ENCODE assay signal across 12 cellular contexts in the genomic region with DNA sequence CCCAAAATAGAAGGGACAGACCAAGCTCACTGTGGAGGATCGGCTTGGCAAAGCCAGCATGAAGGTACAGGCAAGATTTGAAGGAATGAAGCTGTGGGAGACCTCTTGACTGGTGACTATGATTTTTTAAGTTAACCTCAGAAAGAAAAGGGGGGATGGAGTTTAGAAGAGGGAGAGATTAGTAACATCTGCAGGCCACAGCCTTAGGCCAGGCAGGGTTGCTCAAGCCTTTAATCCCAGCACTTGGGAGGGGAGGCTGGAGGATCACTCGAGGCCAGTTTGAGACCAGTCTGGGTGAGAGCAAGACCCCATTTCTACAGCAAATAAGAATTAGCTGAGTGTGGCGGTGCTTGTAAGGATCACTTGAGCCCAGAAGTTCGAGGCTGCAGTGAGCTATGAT. TPM values are rescaled to one million over a fixed set of nuclear protein-coding genes. Genes with fewer than 3 reads are reported as not detected.
DNase-seq lines count a peak whose midpoint lies in the region; ATAC-seq and TF ChIP-seq lines count a peak whose summit lies in the region.
"Had no signal": no experiment of that assay in that cellular context is flagged by ENCODE, and none has a peak within 500 bp of the region (broad histone marks: within the 10 kb centered on the region; RNA-seq: fewer than 3 reads in every experiment).

No MANE protein-coding gene starts in this region.

- peaks cover 37% of the 10 kb centered on the region for H3K27me3 Mint-ChIP-seq in T-helper 17 cell

- no peak for TF ChIP-seq POLR2A in gastroesophageal sphincter (IDR thresholded peaks at IDR 0.05)

- peaks cover 23% of the 10 kb centered on the region for H3K4me1 Mint-ChIP-seq in T-helper 17 cell

- no peak for TF ChIP-seq CTCF in AG09309 (IDR thresholded peaks at IDR 0.05; ENCODE audit: control insufficient read depth, insufficient read depth, low read depth, low read length, missing control alignments)
- TF ChIP-seq CTCF in gastroesophageal sphincter (IDR thresholded peaks at IDR 0.05) = no peak
- no peak for TF ChIP-seq CTCF in psoas muscle (IDR thresholded peaks at IDR 0.05)

- TF ChIP-seq EP300 in gastroesophageal sphincter (IDR thresholded peaks at IDR 0.05) = no peak

- H3K36me3 Mint-ChIP-seq in T-helper 17 cell (ENCODE audit: low read depth) = peaks cover 3% of the 10 kb centered on the region
- H3K36me3 Mint-ChIP-seq: T-cell had no signal

- H3K4me3 Mint-ChIP-seq in T-helper 17 cell = peak overlapping the region; percentile 28
- H3K4me3 Mint-ChIP-seq: T-cell had no signal

- H3K4me3 ChIP-seq in AG09309 (ENCODE audit: control insufficient read depth, low read depth, low read length) (no peak overlapping the region), gastroesophageal sphincter (peak overlapping the region in 1 of 2 donors; percentile 24), psoas muscle (peak overlapping the region; percentile 23)

- peaks cover 0 to 4% of the 10 kb centered on the region in 2 donors for H3K36me3 ChIP-seq in gastroesophageal sphincter
- peaks cover 0 to 3% of the 10 kb centered on the region in 2 donors for H3K36me3 ChIP-seq in psoas muscle (ENCODE audit: insufficient read depth in 1 of 2, low read depth in 1 of 2)
- H3K36me3 ChIP-seq: BE2C had no signal

- no peaks in the 10 kb centered on the region for H3K27me3 ChIP-seq in gastroesophageal sphincter
- H3K27me3 ChIP-seq in psoas muscle (ENCODE audit: insufficient read depth in 3 of 3, low read length in 2 of 3) = no peaks in the 10 kb centered on the region
- H3K27me3 ChIP-seq: BE2C had no signal

- H3K27ac Mint-ChIP-seq in T-helper 17 cell = peak overlapping the region; percentile 86

- H3K4me1 ChIP-seq in gastroesophageal sphincter (peaks cover 3 to 52% (median 6%) of the 10 kb centered on the region in 3 donors), psoas muscle (peaks cover 69% of the 10 kb centered on the region)
- H3K4me1 ChIP-seq: BE2C had no signal

- ATAC-seq in T-helper 17 cell (no peak), gastroesophageal sphincter (peak; percentile 26), psoas muscle (peak in 1 of 4 donors; percentile 9), GM19351 (IDR thresholded peaks at IDR 0.05; ENCODE audit: unreplicated experiment) (no peak)
- no peak for ATAC-seq in stimulated activated naive CD8-positive, alpha-beta T cell treated with anti-CD3 and anti-CD28 coated beads, Interleukin-15, Interleukin-2, amounts not matched to agents 100 U/mL and 50 U/mL, for 24 hours
- ATAC-seq: T-cell had no signal

- peak; percentile 31 for DNase-seq in AG09309 (ENCODE audit: low read depth)
- DNase-seq in T-helper 17 cell = no peak
- DNase-seq in psoas muscle = no peak
- DNase-seq in HK-2 (ENCODE audit: unreplicated experiment) = no peak
- no peak for DNase-seq in stimulated activated naive CD8-positive, alpha-beta T cell treated with anti-CD3 and anti-CD28 coated beads, Interleukin-15, Interleukin-2, amounts not matched to agents 100 U/mL and 50 U/mL, for 24 hours
- DNase-seq in ecto neural progenitor cell (ENCODE audit: low spot score) = no peak
- DNase-seq: activated CD8-positive, alpha-beta memory T cell treated with anti-CD3 and anti-CD28 coated beads for 24 hours; BE2C; KG1; T-cell had no signal

- H3K9me3 ChIP-seq in T-helper 17 cell (ENCODE audit: control insufficient read depth, low read length, poor library complexity, severe bottlenecking) (no peaks in the 10 kb centered on the region), gastroesophageal sphincter (no peaks in the 10 kb centered on the region), psoas muscle (no peaks in the 10 kb centered on the region)
- H3K9me3 ChIP-seq: BE2C had no signal

- intact Hi-C loops in psoas muscle (cut with DNase I) = no loop called here

- 56 to 57% methylated on average over 1 to 4 of the region's 4 CpGs for WGBS in gastroesophageal sphincter (ENCODE audit: low coverage in 1 of 2), 2 donors
- WGBS in psoas muscle, 3 donors = 57 to 71% (median 58%) methylated on average over 4 of the region's 4 CpGs

- H3K27ac ChIP-seq in gastroesophageal sphincter = peak overlapping the region; percentile 12 to 71 (median 36)
- peak overlapping the region; percentile 52 for H3K27ac ChIP-seq in psoas muscle

RNA-seq across cellular contexts. Expression of gene ZNF532, which starts 46.6 kb away (rescaled TPM):
- total RNA-seq in T-helper 17 cell = 10 to 100 TPM; 12.9 to 17.7 TPM
- total RNA-seq in gastroesophageal sphincter = 100 to 1,000 TPM in 2 of 4 donors, 10 to 100 TPM in 2; 48.3 to 128 (median 96.2) TPM
- 100 to 1,000 TPM in 1 of 4 donors, 10 to 100 TPM in 3; 68.8 to 105 (median 84.7) TPM for total RNA-seq in psoas muscle
- polyA plus RNA-seq in psoas muscle = 10 to 100 TPM; 13.6 to 41.9 (median 22.7) TPM
